ENCODE assay signal across 12 cellular contexts in genomic region chr13:77833331-77833863, GRCh38.
DNase-seq lines count a peak whose midpoint lies in the region; ATAC-seq and TF ChIP-seq lines count a peak whose summit lies in the region.
"Had no signal": no experiment of that assay in that cellular context is flagged by ENCODE, and none has a peak within 500 bp of the region (broad histone marks: within the 10 kb centered on the region; RNA-seq: fewer than 3 reads in every experiment).

No MANE protein-coding gene starts in this region.

- H3K27me3 ChIP-seq in suprapubic skin, result no peaks in the 10 kb centered on the region

- no peaks in the 10 kb centered on the region for H3K9me3 ChIP-seq in suprapubic skin

- no peak overlapping the region for H3K4me3 ChIP-seq in epithelial cell of esophagus (ENCODE audit: low read length)
- H3K4me3 ChIP-seq in suprapubic skin, result no peak overlapping the region

- H3K36me3 ChIP-seq in suprapubic skin, result no peaks in the 10 kb centered on the region

- no peak for TF ChIP-seq EP300 in suprapubic skin (IDR thresholded peaks at IDR 0.05)

- H3K27ac ChIP-seq in suprapubic skin, result peak overlapping the region; percentile 15

- WGBS in suprapubic skin, result 34% methylated on average over 2 of the region's 2 CpGs

- H3K4me1 ChIP-seq in suprapubic skin, result peaks cover 11% of the 10 kb centered on the region

- TF ChIP-seq CTCF in epithelial cell of esophagus (IDR thresholded peaks at IDR 0.05; ENCODE audit: insufficient read depth, low read depth, low read length, missing control alignments), result no peak
- TF ChIP-seq CTCF in suprapubic skin (IDR thresholded peaks at IDR 0.05), result no peak

- DNase-seq in MV-4-11 (lab: John Stamatoyannopoulos, UW) (peak; percentile 77), epithelial cell of esophagus (ENCODE audit: low read depth) (peak; percentile 5), medulla oblongata (ENCODE audit: extremely low spot score) (peak; percentile 61), suprapubic skin (ENCODE audit: low spot score in 2 of 2) (no peak), NCI-H2081 treated with DMSO at 0.1 percent for 48 hours (lab: John Stamatoyannopoulos, UW) (no peak), NCI-H1105 treated with DMSO at 0.1 percent for 48 hours (lab: John Stamatoyannopoulos, UW) (no peak)
- DNase-seq: activated CD4-positive, alpha-beta memory T cell treated with anti-CD3 and anti-CD28 coated beads, Interleukin-2, amount 10 ng/mL, durations not matched to agents 7 days and 5 days; activated naive CD4-positive, alpha-beta T cell treated with anti-CD3 and anti-CD28 coated beads, Interleukin-2, amount 50 U/mL, for 16 hours; islet precursor cell; NCI-H1105; posterior cingulate gyrus had no signal

- ATAC-seq in HG03378 (IDR thresholded peaks at IDR 0.05; ENCODE audit: unreplicated experiment), result no peak

- TF ChIP-seq POLR2A in suprapubic skin (IDR thresholded peaks at IDR 0.05), result no peak

Comparison
In these comparisons a context has a peak if more than half of its experiments do, and no peak if none do; other contexts are left out.
1. DNase-seq: peak in MV-4-11 (single experiment), epithelial cell of esophagus (single experiment) and medulla oblongata (single experiment); none in suprapubic skin (0 of 2), NCI-H2081 treated with DMSO at 0.1 percent for 48 hours (single experiment) and NCI-H1105 treated with DMSO at 0.1 percent for 48 hours (single experiment).